8 cellular contexts compared by ENCODE assay signal in genomic region chr22:19942071-19942885, GRCh38. TPM values are rescaled to one million over a fixed set of nuclear protein-coding genes. Genes with fewer than 3 reads are reported as not detected.
DNase-seq lines count a peak whose midpoint lies in the region; ATAC-seq and TF ChIP-seq lines count a peak whose summit lies in the region.

No MANE protein-coding gene starts in this region.

- no peaks in the 10 kb centered on the region for H3K27me3 ChIP-seq in BE2C
- H3K27me3 ChIP-seq in GM23248 (replicated peaks; ENCODE audit: insufficient read depth) = no peaks in the 10 kb centered on the region
- no peaks in the 10 kb centered on the region for H3K27me3 ChIP-seq in SJSA1 (replicated peaks)
- H3K27me3 ChIP-seq in lower lobe of right lung (ENCODE audit: low read depth) = no peaks in the 10 kb centered on the region

- TF ChIP-seq CTCF in BE2C (IDR thresholded peaks at IDR 0.05; ENCODE audit: low read depth, low read length) (no peak), lower lobe of right lung (IDR thresholded peaks at IDR 0.05) (no peak)

- no peaks in the 10 kb centered on the region for H4K20me1 ChIP-seq in GM23248 (ENCODE audit: insufficient read depth)

- H3K9me2 ChIP-seq in GM23248 (ENCODE audit: insufficient read depth) = no peaks in the 10 kb centered on the region

- peaks cover 11% of the 10 kb centered on the region for H3K4me1 ChIP-seq in BE2C
- H3K4me1 ChIP-seq in GM23248 (ENCODE audit: insufficient read depth) = peaks cover 28% of the 10 kb centered on the region
- peaks cover 49% of the 10 kb centered on the region for H3K4me1 ChIP-seq in SJSA1 (replicated peaks)
- H3K4me1 ChIP-seq in lower lobe of right lung = peaks cover 73% of the 10 kb centered on the region

- H3K9ac ChIP-seq in GM23248 = peak overlapping the region; percentile 92

- intact Hi-C loops in lower lobe of right lung (cut with DNase I) = no loop called here

- DNase-seq in BE2C = no peak
- peak; percentile 82 for DNase-seq in GM23248
- peak in 1 of 2 experiments; percentile 51 for DNase-seq in SJSA1 (ENCODE audit: low read depth in 1 of 2, low spot score in 2 of 2)
- DNase-seq in dermis blood vessel endothelial cell = peak; percentile 57
- DNase-seq in lower lobe of right lung = peak; percentile 67
- DNase-seq in superior temporal gyrus (ENCODE audit: extremely low spot score) = peak; percentile 47
- DNase-seq in activated effector memory CD4-positive, alpha-beta T cell treated with anti-CD3 and anti-CD28 coated beads, Interleukin-2, amount 50 U/mL, for 16 hours = no peak

- in situ Hi-C loops in GM23248 (cut with MboI) = no loop called here

- H3K36me3 ChIP-seq in BE2C = peaks cover 2% of the 10 kb centered on the region
- H3K36me3 ChIP-seq in GM23248 (ENCODE audit: low read depth) = no peaks in the 10 kb centered on the region
- H3K36me3 ChIP-seq in SJSA1 = peaks cover 12% of the 10 kb centered on the region; the same call in 1 of the 2 replicates
- no peaks in the 10 kb centered on the region for H3K36me3 ChIP-seq in lower lobe of right lung

- peak overlapping the region; percentile 98 for H3K27ac ChIP-seq in GM23248
- H3K27ac ChIP-seq in SJSA1 = peak overlapping the region; percentile 98
- peak overlapping the region; percentile 97 for H3K27ac ChIP-seq in lower lobe of right lung

- H2AFZ ChIP-seq in GM23248 = peak overlapping the region; percentile 93

- H3F3A ChIP-seq in GM23248 (ENCODE audit: insufficient read depth) = peaks cover 23% of the 10 kb centered on the region

- 2 to 5% methylated on average over 7 to 8 of the region's 8 CpGs for WGBS in GM23248 (ENCODE audit: low coverage in 1 of 2, low lambda C conversion rate in 2 of 2, missing lambda C conversion rate in 2 of 2), 2 experiments

- peak overlapping the region; percentile 98 for H3K4me3 ChIP-seq in BE2C (ENCODE audit: low read depth, low read length)
- H3K4me3 ChIP-seq in GM23248 = peak overlapping the region; percentile 84
- peak overlapping the region; percentile 57 for H3K4me3 ChIP-seq in SJSA1
- H3K4me3 ChIP-seq in lower lobe of right lung = peak overlapping the region; percentile 83

- peaks cover 86% of the 10 kb centered on the region for H3K79me2 ChIP-seq in GM23248 (ENCODE audit: insufficient read depth)

- ATAC-seq in lower lobe of right lung = peak; percentile 61 to 72
- ATAC-seq in GM21717 (IDR thresholded peaks at IDR 0.05; ENCODE audit: unreplicated experiment) = no peak

- peak overlapping the region; percentile 88 for H3K4me2 ChIP-seq in GM23248 (ENCODE audit: unreplicated experiment)

- no peaks in the 10 kb centered on the region for H3K9me3 ChIP-seq in BE2C
- no peaks in the 10 kb centered on the region for H3K9me3 ChIP-seq in GM23248 (ENCODE audit: low read depth)
- H3K9me3 ChIP-seq in SJSA1 (replicated peaks) = no peaks in the 10 kb centered on the region
- H3K9me3 ChIP-seq in lower lobe of right lung = no peaks in the 10 kb centered on the region

RNA-seq across cellular contexts. Expression of gene TXNRD2, which starts 0.7 kb away (rescaled TPM):
- polyA plus RNA-seq in BE2C (2012; ENCODE audit: insufficient read depth, insufficient read length, low read depth) = 46.2 TPM
- 20.1 and 38.4 TPM in 2 replicates for total RNA-seq in GM23248 (2014; rRNA removed; shearing (Covaris generic))
- polyA plus RNA-seq in GM23248 (2016; fragmentation: Nextera tagmentation; extraction: Ambion mirVana) = 24.8 and 25.7 TPM in 2 replicates
- 25.5 and 42.5 TPM in 2 replicates for total RNA-seq in SJSA1 (2014; rRNA removed; shearing (Covaris generic))
- total RNA-seq in dermis blood vessel endothelial cell (81.9 and 129 TPM in 2 replicates), lower lobe of right lung (47.5 TPM)

RNA-seq across cellular contexts. Expression of gene COMT, which starts 0.7 kb away (rescaled TPM):
- polyA plus RNA-seq in BE2C (2012; ENCODE audit: insufficient read depth, insufficient read length, low read depth) = 286 TPM
- total RNA-seq in GM23248 (2014; rRNA removed; shearing (Covaris generic)) = 423 and 490 TPM in 2 replicates
- polyA plus RNA-seq in GM23248 (2016; fragmentation: Nextera tagmentation; extraction: Ambion mirVana) = 508 and 537 TPM in 2 replicates
- 288 and 492 TPM in 2 replicates for total RNA-seq in SJSA1 (2014; rRNA removed; shearing (Covaris generic))
- total RNA-seq in dermis blood vessel endothelial cell (551 and 616 TPM in 2 replicates), lower lobe of right lung (235 TPM)

Comparison
In these comparisons a context has a peak if more than half of its experiments do, and no peak if none do; other contexts are left out.
1. DNase-seq: peak in GM23248 (single experiment), dermis blood vessel endothelial cell (single experiment), lower lobe of right lung (single experiment) and superior temporal gyrus (single experiment); none in BE2C (single experiment) and activated effector memory CD4-positive, alpha-beta T cell treated with anti-CD3 and anti-CD28 coated beads, Interleukin-2, amount 50 U/mL, for 16 hours (single experiment).
2. Peak in every context shown above with its lines, with median percentiles within 50 percentile points of each other: H3K4me3 ChIP-seq and H3K27ac ChIP-seq.